In genomic region chr5:147455822-147456221, GRCh38 we compare ENCODE assay signal across 14 cellular contexts. TPM values are rescaled to one million over a fixed set of nuclear protein-coding genes. Genes with fewer than 3 reads are reported as not detected.
A peak's percentile ranks its signal among the peaks of the same experiment; 100 is the strongest.
DNase-seq lines count a peak whose midpoint lies in the region; ATAC-seq and TF ChIP-seq lines count a peak whose summit lies in the region.
"Had no signal": no experiment of that assay in that cellular context is flagged by ENCODE, and none has a peak within 500 bp of the region (broad histone marks: within the 10 kb centered on the region; RNA-seq: fewer than 3 reads in every experiment).

No MANE protein-coding gene starts in this region.

- in situ Hi-C loops in HAP-1 (cut with MboI; ENCODE audit: low sequenced_read_pairs), result no loop called here

- peaks cover 27% of the 10 kb centered on the region for H3K27me3 ChIP-seq in DOHH2 (ENCODE audit: control insufficient read depth, low read length)
- no peaks in the 10 kb centered on the region for H3K27me3 ChIP-seq in Karpas-422 (ENCODE audit: low read length)
- no peaks in the 10 kb centered on the region for H3K27me3 ChIP-seq in fibroblast of lung (ENCODE audit: control insufficient read depth, insufficient read depth, low read length)
- peaks cover 6% of the 10 kb centered on the region; the same call in 1 of the 2 replicates for H3K27me3 ChIP-seq in HAP-1 (ENCODE audit: low read depth)

- H2AFZ ChIP-seq in Karpas-422 (ENCODE audit: low read length) (peak overlapping the region; percentile 26; the same call in 1 of the 2 replicates), fibroblast of lung (ENCODE audit: low read length) (no peak overlapping the region)

- peak overlapping the region; percentile 97 for H3K27ac Mint-ChIP-seq in osteocyte (ENCODE audit: unreplicated experiment)
- H3K27ac Mint-ChIP-seq: activated CD8-positive, alpha-beta T cell treated with anti-CD3 and anti-CD28 coated beads, Interleukin-2, amount 10 ng/mL, durations not matched to agents 7 days and 5 days; progenitor cell of endocrine pancreas had no signal

- H3K27ac ChIP-seq in DOHH2 (ENCODE audit: low read depth, low read length) (no peak overlapping the region), Karpas-422 (ENCODE audit: low read length) (no peak overlapping the region), fibroblast of lung (ENCODE audit: insufficient read depth, low read length) (peak overlapping the region; percentile 40)

- TF ChIP-seq CTCF in DOHH2 (IDR thresholded peaks at IDR 0.05; ENCODE audit: low read depth, low read length, poor library complexity, severe bottlenecking), result no peak
- no peak for TF ChIP-seq CTCF in fibroblast of lung (conservative IDR thresholded peaks at IDR 0.05 in 1 of 2, IDR thresholded peaks at IDR 0.05 in 1 of 2; ENCODE audit: low read depth in 1 of 2, low read length in 2 of 2)
- no peak for TF ChIP-seq CTCF in osteocyte (IDR thresholded peaks at IDR 0.05)

- no peak for ATAC-seq in GM19324 (IDR thresholded peaks at IDR 0.05; ENCODE audit: low FRiP score, unreplicated experiment)
- ATAC-seq: activated CD8-positive, alpha-beta T cell treated with anti-CD3 and anti-CD28 coated beads, Interleukin-2, amount 10 ng/mL, durations not matched to agents 7 days and 5 days had no signal

- no peak overlapping the region for H3K4me3 ChIP-seq in DOHH2 (ENCODE audit: low read length)
- peak overlapping the region; percentile 7; the same call in 1 of the 2 replicates for H3K4me3 ChIP-seq in Karpas-422 (ENCODE audit: low read length)
- no peak overlapping the region for H3K4me3 ChIP-seq in fibroblast of lung (replicated peaks in 1 of 4; ENCODE audit: control extremely low read depth in 1 of 4, insufficient read depth in 1 of 4, low read depth in 3 of 4, low read length in 4 of 4)
- H3K4me3 ChIP-seq in HAP-1, result no peak overlapping the region

- peak overlapping the region; percentile 11 for H3K4me3 Mint-ChIP-seq in osteocyte (ENCODE audit: unreplicated experiment)
- H3K4me3 Mint-ChIP-seq: activated CD8-positive, alpha-beta T cell treated with anti-CD3 and anti-CD28 coated beads, Interleukin-2, amount 10 ng/mL, durations not matched to agents 7 days and 5 days had no signal

- no peaks in the 10 kb centered on the region for H3K36me3 Mint-ChIP-seq in osteocyte (ENCODE audit: unreplicated experiment)

- no peak overlapping the region for H3K9ac ChIP-seq in Karpas-422 (ENCODE audit: low read length)
- no peak overlapping the region for H3K9ac ChIP-seq in fibroblast of lung (ENCODE audit: insufficient read depth, low read length)

- H3K27me3 Mint-ChIP-seq in osteocyte (ENCODE audit: unreplicated experiment), result no peaks in the 10 kb centered on the region

- H3K36me3 ChIP-seq in DOHH2 (ENCODE audit: control insufficient read depth, low read length) (no peaks in the 10 kb centered on the region), Karpas-422 (ENCODE audit: insufficient read depth, low read length) (no peaks in the 10 kb centered on the region), fibroblast of lung (ENCODE audit: control insufficient read depth, insufficient read depth, low read length) (no peaks in the 10 kb centered on the region), HAP-1 (replicated peaks) (no peaks in the 10 kb centered on the region)

- H3K4me1 Mint-ChIP-seq in osteocyte (ENCODE audit: unreplicated experiment), result peaks cover 43% of the 10 kb centered on the region

- H3K4me2 ChIP-seq in DOHH2 (ENCODE audit: low read length) (peak overlapping the region; percentile 33), Karpas-422 (ENCODE audit: low read depth, low read length, poor library complexity, severe bottlenecking) (peak overlapping the region; percentile 51), fibroblast of lung (ENCODE audit: extremely low read depth, insufficient read depth, low read length) (peak overlapping the region; percentile 28)

- H3K9me3 ChIP-seq in DOHH2 (ENCODE audit: control insufficient read depth, insufficient read depth, low read length) (no peaks in the 10 kb centered on the region), Karpas-422 (ENCODE audit: low read length) (no peaks in the 10 kb centered on the region), fibroblast of lung (ENCODE audit: control insufficient read depth, insufficient read depth, low read depth, low read length) (no peaks in the 10 kb centered on the region), HAP-1 (no peaks in the 10 kb centered on the region)

- H3K9me2 ChIP-seq in DOHH2 (replicated peaks; ENCODE audit: control insufficient read depth, low read length), result no peaks in the 10 kb centered on the region
- no peaks in the 10 kb centered on the region for H3K9me2 ChIP-seq in Karpas-422 (replicated peaks; ENCODE audit: insufficient read depth, low read length)

- peaks cover 6% of the 10 kb centered on the region for H3K9me3 Mint-ChIP-seq in osteocyte (ENCODE audit: unreplicated experiment)

- no peaks in the 10 kb centered on the region for H4K20me1 ChIP-seq in DOHH2 (ENCODE audit: control insufficient read depth, insufficient read depth, low read depth, low read length)
- H4K20me1 ChIP-seq in Karpas-422 (ENCODE audit: insufficient read depth, low read depth, low read length), result no peaks in the 10 kb centered on the region
- H4K20me1 ChIP-seq in fibroblast of lung (ENCODE audit: control insufficient read depth, extremely low read depth, insufficient read depth, low read length), result no peaks in the 10 kb centered on the region

- H3F3A ChIP-seq in DOHH2 (ENCODE audit: control insufficient read depth, insufficient read depth), result no peaks in the 10 kb centered on the region; the same call in 1 of the 2 replicates

- no peak for DNase-seq in Karpas-422
- peak in 1 of 2 donors; percentile 38 for DNase-seq in fibroblast of lung (ENCODE audit: low read depth in 2 of 2)
- DNase-seq in osteocyte (ENCODE audit: extremely low spot score, unreplicated experiment), result no peak
- no peak for DNase-seq in medulla oblongata (ENCODE audit: extremely low spot score)
- DNase-seq in posterior vena cava (ENCODE audit: low spot score), result no peak
- DNase-seq in HAP-1 (ENCODE audit: low spot score in 2 of 2), result no peak
- DNase-seq: activated CD8-positive, alpha-beta T cell treated with anti-CD3 and anti-CD28 coated beads, Interleukin-2, amount 10 ng/mL, durations not matched to agents 7 days and 5 days; activated effector memory CD4-positive, alpha-beta T cell treated with Interleukin-2 at 50 U/mL for 16 hours; NCI-H2029 treated with DMSO at 0.1 percent for 48 hours; NCI-H774; SHP77 treated with DMSO at 0.1 percent for 48 hours had no signal

- H3K4me1 ChIP-seq in DOHH2 (ENCODE audit: control insufficient read depth, low read length) (peaks cover 16% of the 10 kb centered on the region), Karpas-422 (ENCODE audit: low read length) (peaks cover 24% of the 10 kb centered on the region), fibroblast of lung (ENCODE audit: control insufficient read depth, extremely low read depth, insufficient read depth, low read length) (peaks cover 3% of the 10 kb centered on the region), HAP-1 (peaks cover 16% of the 10 kb centered on the region)

- intact Hi-C loops in posterior vena cava (cut with DNase I), result no loop called here

- H3K79me2 ChIP-seq in DOHH2 (ENCODE audit: control insufficient read depth, low read length), result no peaks in the 10 kb centered on the region
- no peaks in the 10 kb centered on the region for H3K79me2 ChIP-seq in Karpas-422 (ENCODE audit: low read length)
- H3K79me2 ChIP-seq in fibroblast of lung (ENCODE audit: control insufficient read depth, insufficient read depth, low read length), result peaks cover 30% of the 10 kb centered on the region

RNA-seq across cellular contexts. Expression of gene DPYSL3, which starts 54.0 kb away (rescaled TPM):
- total RNA-seq in Karpas-422 (2014; rRNA removed; shearing (Covaris generic); ENCODE audit: low replicate concordance), result not detected in 2 replicates
- total RNA-seq in fibroblast of lung (135 and 206 TPM in 2 replicates), osteocyte (84.1 and 88.0 TPM in 2 replicates), posterior vena cava (100 to 1,000 TPM; 401 to 418 TPM)
- 52.4 and 158 TPM in 2 replicates for polyA plus RNA-seq in fibroblast of lung
- polyA plus RNA-seq in fibroblast of lung (2012), result 44.8 and 140 TPM in 2 replicates
- polyA minus RNA-seq in fibroblast of lung (ENCODE audit: low replicate concordance), result 202 and 569 TPM in 2 replicates

Comparison
In these comparisons a context has a peak if more than half of its experiments do, and no peak if none do; other contexts are left out.
1. RNA of gene DPYSL3, which starts 54.0 kb away (total RNA-seq): 401 to 418 TPM in posterior vena cava, 135 to 206 TPM in fibroblast of lung and 84.1 to 88.0 TPM in osteocyte; not detected in Karpas-422; every median in the first group is over 10 times any median in the second.
2. Peak in every context shown above with its lines, with median percentiles within 50 percentile points of each other: H3K4me2 ChIP-seq.